In genomic region chr12:48787791-48788521, GRCh38 we compare ENCODE assay signal across 8 cellular contexts. TPM values are rescaled to one million over a fixed set of nuclear protein-coding genes. Genes with fewer than 3 reads are reported as not detected.
A peak's percentile ranks its signal among the peaks of the same experiment; 100 is the strongest.
DNase-seq lines count a peak whose midpoint lies in the region; ATAC-seq and TF ChIP-seq lines count a peak whose summit lies in the region.

No MANE protein-coding gene starts in this region.

- H3K27ac Mint-ChIP-seq in activated CD4-positive, alpha-beta T cell treated with anti-CD3 and anti-CD28 coated beads, Interleukin-2, amount 10 ng/mL, durations not matched to agents 24 days and 14 days = no peak overlapping the region
- H3K27ac Mint-ChIP-seq in type B pancreatic cell = peak overlapping the region; percentile 71

- no peaks in the 10 kb centered on the region for H3K9me3 Mint-ChIP-seq in activated CD4-positive, alpha-beta T cell treated with anti-CD3 and anti-CD28 coated beads, Interleukin-2, amount 10 ng/mL, durations not matched to agents 24 days and 14 days
- H3K9me3 Mint-ChIP-seq in type B pancreatic cell = no peaks in the 10 kb centered on the region

- H3K4me3 Mint-ChIP-seq in activated CD4-positive, alpha-beta T cell treated with anti-CD3 and anti-CD28 coated beads, Interleukin-2, amount 10 ng/mL, durations not matched to agents 24 days and 14 days = peak overlapping the region; percentile 72
- H3K4me3 Mint-ChIP-seq in type B pancreatic cell = peak overlapping the region; percentile 94

- peaks cover 2% of the 10 kb centered on the region for H3K4me1 Mint-ChIP-seq in activated CD4-positive, alpha-beta T cell treated with anti-CD3 and anti-CD28 coated beads, Interleukin-2, amount 10 ng/mL, durations not matched to agents 24 days and 14 days
- peaks cover 25% of the 10 kb centered on the region for H3K4me1 Mint-ChIP-seq in type B pancreatic cell (ENCODE audit: unreplicated experiment)

- H3K27ac ChIP-seq in coronary artery = peak overlapping the region; percentile 96
- peak overlapping the region; percentile 90 for H3K27ac ChIP-seq in lower lobe of right lung

- TF ChIP-seq CTCF in coronary artery (IDR thresholded peaks at IDR 0.05) (no peak), lower lobe of right lung (IDR thresholded peaks at IDR 0.05) (no peak), type B pancreatic cell (conservative IDR thresholded peaks at IDR 0.05) (no peak), GM10266 (IDR thresholded peaks at IDR 0.05; ENCODE audit: control insufficient read depth, insufficient read depth, low read depth, missing control alignments) (no peak)

- H3K27me3 Mint-ChIP-seq in activated CD4-positive, alpha-beta T cell treated with anti-CD3 and anti-CD28 coated beads, Interleukin-2, amount 10 ng/mL, durations not matched to agents 24 days and 14 days = peaks cover 44% of the 10 kb centered on the region
- H3K27me3 Mint-ChIP-seq in type B pancreatic cell = no peaks in the 10 kb centered on the region

- ATAC-seq in lower lobe of right lung (peak; percentile 1 to 6), HG03457 (IDR thresholded peaks at IDR 0.05; ENCODE audit: unreplicated experiment) (no peak), HG03097 (IDR thresholded peaks at IDR 0.05; ENCODE audit: low FRiP score, unreplicated experiment) (no peak)

- intact Hi-C loops in activated CD4-positive, alpha-beta T cell treated with anti-CD3 and anti-CD28 coated beads, Interleukin-2, amount 10 ng/mL, durations not matched to agents 24 days and 14 days (cut with micrococcal nuclease) = no loop called here
- intact Hi-C loops in lower lobe of right lung (cut with DNase I) = no loop called here

- H3K4me3 ChIP-seq in coronary artery (peak overlapping the region; percentile 84), lower lobe of right lung (peak overlapping the region; percentile 83)

- DNase-seq in activated CD4-positive, alpha-beta T cell treated with anti-CD3 and anti-CD28 coated beads, Interleukin-2, amount 10 ng/mL, durations not matched to agents 24 days and 14 days = no peak
- DNase-seq in activated CD4-positive, alpha-beta T cell treated with anti-CD3 and anti-CD28 coated beads, Interleukin-2, amount 50 U/mL, for 1 hour = no peak
- DNase-seq in coronary artery (ENCODE audit: low spot score) (no peak), lower lobe of right lung (no peak), type B pancreatic cell (ENCODE audit: extremely low spot score, unreplicated experiment) (no peak), GM10266 (ENCODE audit: extremely low spot score) (no peak)

- H3K4me1 ChIP-seq in lower lobe of right lung = peaks cover 19% of the 10 kb centered on the region

- H3K36me3 Mint-ChIP-seq in activated CD4-positive, alpha-beta T cell treated with anti-CD3 and anti-CD28 coated beads, Interleukin-2, amount 10 ng/mL, durations not matched to agents 24 days and 14 days (ENCODE audit: low read depth) = no peaks in the 10 kb centered on the region
- H3K36me3 Mint-ChIP-seq in type B pancreatic cell = no peaks in the 10 kb centered on the region

- H3K27me3 ChIP-seq in lower lobe of right lung (ENCODE audit: low read depth) = no peaks in the 10 kb centered on the region

- no peaks in the 10 kb centered on the region for H3K9me3 ChIP-seq in lower lobe of right lung

- peaks cover 3% of the 10 kb centered on the region for H3K36me3 ChIP-seq in lower lobe of right lung

RNA-seq across cellular contexts. Expression of gene ADCY6, which starts 0.9 kb away (rescaled TPM):
- 0.14 and 0.73 TPM in 2 replicates for total RNA-seq in activated CD4-positive, alpha-beta T cell treated with anti-CD3 and anti-CD28 coated beads, Interleukin-2, amount 10 ng/mL, durations not matched to agents 24 days and 14 days
- total RNA-seq in lower lobe of right lung (42.7 TPM), type B pancreatic cell (ENCODE audit: low replicate concordance) (40.5 and 54.4 TPM in 2 replicates)

RNA-seq across cellular contexts. Expression of gene CACNB3, which starts 30.3 kb away (rescaled TPM):
- total RNA-seq in activated CD4-positive, alpha-beta T cell treated with anti-CD3 and anti-CD28 coated beads, Interleukin-2, amount 10 ng/mL, durations not matched to agents 24 days and 14 days = 9.9 and 11.2 TPM in 2 replicates
- 23.5 TPM for total RNA-seq in lower lobe of right lung
- 56.3 and 57.0 TPM in 2 replicates for total RNA-seq in type B pancreatic cell (ENCODE audit: low replicate concordance)

Comparison
In these comparisons a context has a peak if more than half of its experiments do, and no peak if none do; other contexts are left out.
1. ATAC-seq: peak in lower lobe of right lung (2 of 2); none in HG03457 (single experiment) and HG03097 (single experiment).
2. RNA of gene ADCY6, which starts 0.9 kb away (total RNA-seq): 40.5 to 54.4 TPM in type B pancreatic cell and 42.7 TPM in lower lobe of right lung (single experiment); 0.14 to 0.73 TPM in activated CD4-positive, alpha-beta T cell treated with anti-CD3 and anti-CD28 coated beads, Interleukin-2, amount 10 ng/mL, durations not matched to agents 24 days and 14 days; every median in the first group is over 10 times any median in the second.